19 cellular contexts compared by ENCODE assay signal in the genomic region with DNA sequence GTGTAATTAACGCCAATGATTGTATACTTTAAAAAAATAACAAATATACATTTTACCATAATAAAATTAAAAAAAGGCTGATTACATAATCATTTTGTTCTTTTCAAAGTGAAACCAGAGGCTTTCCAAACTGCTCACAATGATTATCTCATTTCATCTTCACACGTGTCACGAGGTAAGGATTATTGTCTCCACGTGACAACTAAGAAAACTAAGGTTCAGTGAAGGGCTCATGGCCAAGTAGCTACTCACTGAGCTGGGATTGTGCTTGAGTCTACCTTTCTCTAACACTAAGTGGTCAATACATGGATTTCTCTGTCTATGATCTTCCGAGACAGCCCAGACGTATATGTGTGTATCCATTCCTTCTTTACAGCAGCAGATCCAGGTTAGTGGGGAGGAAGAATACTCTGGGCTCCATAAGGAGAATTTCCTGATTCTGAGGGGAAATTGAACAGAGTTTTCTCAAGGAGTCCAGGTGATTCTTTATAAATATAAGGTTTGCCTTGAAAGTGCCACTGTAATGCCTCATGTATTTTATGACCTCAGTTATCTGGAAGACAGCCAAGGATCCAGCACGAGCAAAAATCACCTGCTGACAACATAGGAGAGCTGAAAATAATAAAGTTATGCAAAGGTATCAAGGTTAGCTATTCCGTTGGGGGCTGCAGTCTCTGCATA. TPM values are rescaled to one million over a fixed set of nuclear protein-coding genes. Genes with fewer than 3 reads are reported as not detected.
DNase-seq lines count a peak whose midpoint lies in the region; ATAC-seq, FAIRE-seq and TF ChIP-seq lines count a peak whose summit lies in the region.
"Had no signal": no experiment of that assay in that cellular context is flagged by ENCODE, and none has a peak within 500 bp of the region (broad histone marks: within the 10 kb centered on the region; RNA-seq: fewer than 3 reads in every experiment).

No MANE protein-coding gene starts in this region.

- DNase-seq in COLO668 (lab: John Stamatoyannopoulos, UW; ENCODE audit: unreplicated experiment) (peak; percentile 12), HT-29 (ENCODE audit: low spot score) (peak; percentile 51), OCI-M1 (lab: John Stamatoyannopoulos, UW) (peak; percentile 55), keratinocyte (ENCODE audit: low read depth, low spot score) (no peak), HTR-8/SVneo (ENCODE audit: insufficient read length, low spot score) (no peak), NCI-H1694 (lab: John Stamatoyannopoulos, UW) (no peak), left lobe of liver (ENCODE audit: low spot score) (no peak), Kasumi-1 (lab: John Stamatoyannopoulos, UW) (no peak)
- DNase-seq: activated gamma-delta T cell; AML-193; anterior cingulate cortex; DND-41; immature natural killer cell; NCI-H524 treated with DMSO at 0.1 percent for 48 hours; stimulated activated CD4-positive, alpha-beta T cell treated with anti-CD3 and anti-CD28 coated beads, Interleukin-2, amount 100 ng/mL, for 48 hours; T-helper 1 cell had no signal

- peak overlapping the region; percentile 65 for H3K9ac ChIP-seq in keratinocyte (ENCODE audit: control insufficient read depth, extremely low read depth, insufficient read depth, low read length)

- peak overlapping the region; percentile 64 for H3K4me2 ChIP-seq in keratinocyte (ENCODE audit: control insufficient read depth, extremely low read depth, insufficient read depth, low read depth, low read length)

- FAIRE-seq in keratinocyte (lab: Jason Lieb, UNC) (peak; percentile 52), HTR-8/SVneo (lab: Jason Lieb, UNC) (no peak)
- FAIRE-seq: H1 had no signal

- peaks cover 38% of the 10 kb centered on the region for H3K4me1 ChIP-seq in keratinocyte (ENCODE audit: control insufficient read depth, extremely low read depth, insufficient read depth, low read length)

- peak overlapping the region; percentile 80 for H3K27ac ChIP-seq in keratinocyte (ENCODE audit: control insufficient read depth, insufficient read depth, low read length)
- H3K27ac ChIP-seq: coronary artery, neutrophil had no signal

- H4K20me1 ChIP-seq in keratinocyte (ENCODE audit: control insufficient read depth, extremely low read depth, insufficient read depth, low read length), result no peaks in the 10 kb centered on the region

- ATAC-seq in left lobe of liver, result no peak

- TF ChIP-seq CTCF in keratinocyte (optimal IDR thresholded peaks at IDR 0.05 in 1 of 3, IDR thresholded peaks at IDR 0.05 in 1 of 3, conservative IDR thresholded peaks at IDR 0.05 in 1 of 3; ENCODE audit: extremely low read depth in 1 of 3, insufficient read depth in 2 of 3, low read length in 3 of 3), result no peak

- no peaks in the 10 kb centered on the region for H3K9me3 ChIP-seq in keratinocyte (ENCODE audit: control insufficient read depth, low read depth, low read length)
- H3K9me3 ChIP-seq: neutrophil had no signal

- no peaks in the 10 kb centered on the region for H3K36me3 ChIP-seq in keratinocyte (ENCODE audit: control insufficient read depth in 2 of 2, extremely low read depth in 1 of 2, insufficient read depth in 2 of 2, low read length in 2 of 2)
- H3K36me3 ChIP-seq: neutrophil had no signal

- H3K4me3 ChIP-seq in keratinocyte (ENCODE audit: control insufficient read depth in 2 of 3, extremely low read depth in 1 of 3, insufficient read depth in 2 of 3, low read depth in 1 of 3, low read length in 3 of 3), result no peak overlapping the region
- H3K4me3 ChIP-seq: coronary artery had no signal

- H3K79me2 ChIP-seq in keratinocyte (ENCODE audit: control insufficient read depth, insufficient read depth, low read length), result no peaks in the 10 kb centered on the region

- H3K9me1 ChIP-seq in keratinocyte (ENCODE audit: control insufficient read depth, extremely low read depth, insufficient read depth, low read length), result no peaks in the 10 kb centered on the region

- no peaks in the 10 kb centered on the region for H3K27me3 ChIP-seq in keratinocyte (ENCODE audit: control insufficient read depth, extremely low read depth, insufficient read depth, low read length)
- H3K27me3 ChIP-seq: neutrophil had no signal

- dilution Hi-C loops in keratinocyte (cut with MboI; ENCODE audit: extremely low pct_ligation_motif_present, low sequenced_read_pairs), result no loop called here

- peak overlapping the region; percentile 66 for H2AFZ ChIP-seq in keratinocyte (ENCODE audit: control insufficient read depth, low read length)

RNA-seq across cellular contexts. Expression of a gene that starts 25.6 kb away (rescaled TPM):
- total RNA-seq in HT-29 (2014; rRNA removed; shearing (Covaris generic)), result 143 and 163 TPM in 2 replicates
- polyA plus RNA-seq in keratinocyte, result 102 to 197 TPM (median 180 TPM) in 3 replicates
- 545 TPM for polyA plus RNA-seq in keratinocyte (2011; ENCODE audit: low read depth)
- polyA plus RNA-seq in keratinocyte (2011; cell fraction: cytosol; rRNA removed), result 46.9 and 122 TPM in 2 replicates
- 224 and 250 TPM in 2 replicates for polyA plus RNA-seq in keratinocyte (2011; cell fraction: nucleus; rRNA removed)
- 109 and 122 TPM in 2 replicates for polyA plus RNA-seq in keratinocyte (2012; ENCODE audit: low replicate concordance)
- polyA minus RNA-seq in keratinocyte, result 157 to 338 TPM (median 294 TPM) in 3 replicates
- polyA minus RNA-seq in keratinocyte (2011; cell fraction: cytosol; rRNA and poly(A)+ RNA removed), result 91.5 TPM
- 249 and 497 TPM in 2 replicates for polyA minus RNA-seq in keratinocyte (2011; cell fraction: nucleus; rRNA and poly(A)+ RNA removed)
- total RNA-seq in left lobe of liver, result 41.5 TPM

Comparison
In these comparisons a context has a peak if more than half of its experiments do, and no peak if none do; other contexts are left out.
1. DNase-seq: peak in COLO668 (single experiment), HT-29 (single experiment) and OCI-M1 (single experiment); none in keratinocyte (single experiment), HTR-8/SVneo (single experiment), NCI-H1694 (single experiment), left lobe of liver (single experiment) and Kasumi-1 (0 of 2).